ENCODE assay signal across 8 cellular contexts in genomic region chr21:32279377-32279680, GRCh38. TPM values are rescaled to one million over a fixed set of nuclear protein-coding genes. Genes with fewer than 3 reads are reported as not detected.
DNase-seq lines count a peak whose midpoint lies in the region; ATAC-seq and TF ChIP-seq lines count a peak whose summit lies in the region.

No MANE protein-coding gene starts in this region.

- ATAC-seq in GM19328 (IDR thresholded peaks at IDR 0.05; ENCODE audit: unreplicated experiment) (peak; percentile 12), psoas muscle (no peak), GM18858 (IDR thresholded peaks at IDR 0.05; ENCODE audit: unreplicated experiment) (no peak)

- H3K36me3 ChIP-seq in MG63 (no peaks in the 10 kb centered on the region; the same call in none of the 2 replicates), psoas muscle (ENCODE audit: insufficient read depth in 1 of 2, low read depth in 1 of 2) (peaks cover 0 to 6% of the 10 kb centered on the region in 2 donors)

- DNase-seq in MG63 (no peak), epithelial cell of esophagus (ENCODE audit: low read depth) (no peak), psoas muscle (no peak), DMS114 treated with DMSO at 0.1 percent for 48 hours (lab: John Stamatoyannopoulos, UW; ENCODE audit: unreplicated experiment) (no peak), NCI-H345 (lab: John Stamatoyannopoulos, UW) (no peak), NCI-H82 treated with DMSO at 0.1 percent for 48 hours (lab: John Stamatoyannopoulos, UW; ENCODE audit: unreplicated experiment) (no peak)

- H3K27me3 ChIP-seq in MG63 (no peaks in the 10 kb centered on the region), psoas muscle (ENCODE audit: insufficient read depth in 3 of 3, low read length in 2 of 3) (no peaks in the 10 kb centered on the region)

- TF ChIP-seq CTCF in epithelial cell of esophagus (IDR thresholded peaks at IDR 0.05; ENCODE audit: insufficient read depth, low read depth, low read length, missing control alignments) (no peak), psoas muscle (IDR thresholded peaks at IDR 0.05) (no peak)

- peaks cover 9% of the 10 kb centered on the region for H3K4me1 ChIP-seq in psoas muscle

- intact Hi-C loops in psoas muscle (cut with DNase I), result no loop called here

- H3K4me3 ChIP-seq in MG63 (peak overlapping the region; percentile 84), epithelial cell of esophagus (ENCODE audit: low read length) (peak overlapping the region; percentile 87), psoas muscle (peak overlapping the region; percentile 80)

- H3K9me3 ChIP-seq in MG63, result no peaks in the 10 kb centered on the region
- no peaks in the 10 kb centered on the region for H3K9me3 ChIP-seq in psoas muscle

- WGBS in psoas muscle, 3 donors, result 5 to 8% (median 7%) methylated on average over 10 of the region's 10 CpGs

- H3K27ac ChIP-seq in psoas muscle, result peak overlapping the region; percentile 57

RNA-seq across cellular contexts. Expression of gene MIS18A, which starts 0.5 kb away (rescaled TPM):
- total RNA-seq in MG63 (2014; rRNA removed; shearing (Covaris generic); ENCODE audit: low replicate concordance), result 14.9 and 20.6 TPM in 2 replicates
- 1 to 10 TPM in 3 of 4 donors, under 1 TPM in 1; 0.92 to 2.2 (median 1.4) TPM for total RNA-seq in psoas muscle
- polyA plus RNA-seq in psoas muscle, result 1 to 10 TPM; 1.2 to 4.7 (median 3.6) TPM

RNA-seq across cellular contexts. Expression of gene MRAP, which starts 19.3 kb away (rescaled TPM):
- not detected in 2 replicates for total RNA-seq in MG63 (2014; rRNA removed; shearing (Covaris generic); ENCODE audit: low replicate concordance)
- under 1 TPM in 2 of 4 donors, not detected in 2; 0.23 to 0.37 TPM for total RNA-seq in psoas muscle
- 1 to 10 TPM in 1 of 3 donors, under 1 TPM in 2; 0.16 to 3.1 (median 0.41) TPM for polyA plus RNA-seq in psoas muscle
